ENCODE assay signal across 24 cellular contexts in the genomic region with DNA sequence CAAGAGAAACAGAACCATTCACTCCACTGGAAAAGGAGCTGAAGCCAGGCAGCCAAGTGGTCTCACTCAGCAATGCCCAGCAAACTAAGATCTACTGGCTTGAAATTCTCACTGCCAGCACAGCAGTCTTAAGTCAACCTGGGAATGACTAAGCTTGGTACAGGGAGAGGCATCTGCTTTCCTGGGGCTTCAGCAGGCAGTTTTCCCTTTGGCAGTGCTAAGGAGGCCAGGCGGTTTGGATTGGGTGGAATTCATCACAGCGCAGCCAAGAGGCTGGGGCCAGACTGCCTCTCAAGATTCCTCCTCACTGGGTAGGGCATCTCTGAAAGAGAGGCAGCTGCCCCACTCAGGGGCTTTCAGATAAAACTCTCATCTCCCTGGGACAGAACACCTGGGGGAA.
"Had no signal": no experiment of that assay in that cellular context is flagged by ENCODE, and none has a peak within 500 bp of the region (broad histone marks: within the 10 kb centered on the region; RNA-seq: fewer than 3 reads in every experiment).

No MANE protein-coding gene starts in this region.

- H3K4me1 ChIP-seq: left lung, lower lobe of right lung, testis, uterus had no signal

- DNase-seq: activated CD4-positive, alpha-beta T cell treated with anti-CD3 and anti-CD28 coated beads for 36 hours; activated CD4-positive, alpha-beta T cell treated with anti-CD3 and anti-CD28 coated beads, Interleukin-2, amount 50 U/mL, for 4 hours; activated CD4-positive, CD25-positive, alpha-beta regulatory T cell; activated gamma-delta T cell; activated naive CD4-positive, alpha-beta T cell treated with anti-CD3 and anti-CD28 coated beads, Interleukin-2, amount 10 ng/mL, durations not matched to agents 7 days and 5 days; activated naive CD8-positive, alpha-beta T cell treated with anti-CD3 and anti-CD28 coated beads, Interleukin-2, amount 10 ng/mL, durations not matched to agents 7 days and 5 days; activated T-cell treated with anti-CD3 and anti-CD28 coated beads, Interleukin-2, amount 50 U/mL, for 1 hour; amygdala; left lung; lower lobe of right lung; mucosa of descending colon; right cardiac atrium; SK-N-SH; stimulated activated CD4-positive, alpha-beta T cell treated with anti-CD3 and anti-CD28 coated beads, Interleukin-4, amount 100 ng/mL, for 1 hour; stimulated activated naive CD8-positive, alpha-beta T cell treated with anti-CD3 and anti-CD28 coated beads, Interleukin-15, Interleukin-2, amounts not matched to agents 100 U/mL and 50 U/mL, for 24 hours; SW 1271; T1000; testis; transverse colon; uterus had no signal

- H3K27ac Mint-ChIP-seq: activated CD4-positive, alpha-beta T cell treated with anti-CD3 and anti-CD28 coated beads for 36 hours; activated naive CD4-positive, alpha-beta T cell treated with anti-CD3 and anti-CD28 coated beads, Interleukin-2, amount 10 ng/mL, durations not matched to agents 7 days and 5 days; activated naive CD8-positive, alpha-beta T cell treated with anti-CD3 and anti-CD28 coated beads, Interleukin-2, amount 10 ng/mL, durations not matched to agents 7 days and 5 days; dendritic cell treated with granulocyte-macrophage colony-stimulating factor and Interleukin-4, amounts not matched to agents 40 ng/mL and 50 ng/mL, for 4 days; natural killer cell treated with Interleukin-12 subunit alpha and Interleukin-12 subunit beta and Interleukin-15 and Interleukin-18, amount 100 ng/mL, for 72 hours; T-helper 1 cell treated with Interleukin-12 subunit alpha and Interleukin-12 subunit beta and Interleukin-4 antibody, amounts not matched to agents 30 μg/mL and 1 μg/mL, for 36 hours had no signal

- H3K9ac ChIP-seq: SK-N-SH had no signal

- H3K9me3 ChIP-seq: left lung, lower lobe of right lung, mucosa of descending colon, SK-N-SH, testis, transverse colon, uterus had no signal

- H3K27me3 Mint-ChIP-seq: activated CD4-positive, alpha-beta T cell treated with anti-CD3 and anti-CD28 coated beads for 36 hours; activated naive CD4-positive, alpha-beta T cell treated with anti-CD3 and anti-CD28 coated beads, Interleukin-2, amount 10 ng/mL, durations not matched to agents 7 days and 5 days; activated naive CD8-positive, alpha-beta T cell treated with anti-CD3 and anti-CD28 coated beads, Interleukin-2, amount 10 ng/mL, durations not matched to agents 7 days and 5 days; central memory CD8-positive, alpha-beta T cell; dendritic cell treated with granulocyte-macrophage colony-stimulating factor and Interleukin-4, amounts not matched to agents 40 ng/mL and 50 ng/mL, for 4 days; natural killer cell treated with Interleukin-12 subunit alpha and Interleukin-12 subunit beta and Interleukin-15 and Interleukin-18, amount 100 ng/mL, for 72 hours had no signal

- H3K4me3 Mint-ChIP-seq: activated CD4-positive, alpha-beta T cell treated with anti-CD3 and anti-CD28 coated beads for 36 hours; activated naive CD4-positive, alpha-beta T cell treated with anti-CD3 and anti-CD28 coated beads, Interleukin-2, amount 10 ng/mL, durations not matched to agents 7 days and 5 days; activated naive CD8-positive, alpha-beta T cell treated with anti-CD3 and anti-CD28 coated beads, Interleukin-2, amount 10 ng/mL, durations not matched to agents 7 days and 5 days; central memory CD8-positive, alpha-beta T cell; dendritic cell treated with granulocyte-macrophage colony-stimulating factor and Interleukin-4, amounts not matched to agents 40 ng/mL and 50 ng/mL, for 4 days; natural killer cell treated with Interleukin-12 subunit alpha and Interleukin-12 subunit beta and Interleukin-15 and Interleukin-18, amount 100 ng/mL, for 72 hours; T-helper 1 cell treated with Interleukin-12 subunit alpha and Interleukin-12 subunit beta and Interleukin-4 antibody, amounts not matched to agents 30 μg/mL and 1 μg/mL, for 36 hours had no signal

- H3K9me3 Mint-ChIP-seq: activated naive CD4-positive, alpha-beta T cell treated with anti-CD3 and anti-CD28 coated beads, Interleukin-2, amount 10 ng/mL, durations not matched to agents 7 days and 5 days; activated naive CD8-positive, alpha-beta T cell treated with anti-CD3 and anti-CD28 coated beads, Interleukin-2, amount 10 ng/mL, durations not matched to agents 7 days and 5 days; central memory CD8-positive, alpha-beta T cell; dendritic cell treated with granulocyte-macrophage colony-stimulating factor and Interleukin-4, amounts not matched to agents 40 ng/mL and 50 ng/mL, for 4 days; natural killer cell treated with Interleukin-12 subunit alpha and Interleukin-12 subunit beta and Interleukin-15 and Interleukin-18, amount 100 ng/mL, for 72 hours; T-helper 1 cell treated with Interleukin-12 subunit alpha and Interleukin-12 subunit beta and Interleukin-4 antibody, amounts not matched to agents 30 μg/mL and 1 μg/mL, for 36 hours had no signal

- H3K4me2 ChIP-seq: SK-N-SH had no signal

- H3K27me3 ChIP-seq: left lung, testis, transverse colon, uterus had no signal

- H3K36me3 ChIP-seq: transverse colon, uterus had no signal

- H3K27ac ChIP-seq: left lung, lower lobe of right lung, testis, transverse colon, uterus had no signal

- ATAC-seq: activated CD4-positive, alpha-beta T cell treated with anti-CD3 and anti-CD28 coated beads for 36 hours; left lung; lower lobe of right lung; mucosa of descending colon; natural killer cell treated with Interleukin-12 subunit alpha and Interleukin-12 subunit beta and Interleukin-15 and Interleukin-18, amount 100 ng/mL, for 72 hours; right cardiac atrium; stimulated activated naive CD8-positive, alpha-beta T cell treated with anti-CD3 and anti-CD28 coated beads, Interleukin-15, Interleukin-2, amounts not matched to agents 100 U/mL and 50 U/mL, for 24 hours had no signal

- H3K4me3 ChIP-seq: left lung, lower lobe of right lung, mucosa of descending colon, testis, transverse colon, uterus had no signal
